In the genomic region with DNA sequence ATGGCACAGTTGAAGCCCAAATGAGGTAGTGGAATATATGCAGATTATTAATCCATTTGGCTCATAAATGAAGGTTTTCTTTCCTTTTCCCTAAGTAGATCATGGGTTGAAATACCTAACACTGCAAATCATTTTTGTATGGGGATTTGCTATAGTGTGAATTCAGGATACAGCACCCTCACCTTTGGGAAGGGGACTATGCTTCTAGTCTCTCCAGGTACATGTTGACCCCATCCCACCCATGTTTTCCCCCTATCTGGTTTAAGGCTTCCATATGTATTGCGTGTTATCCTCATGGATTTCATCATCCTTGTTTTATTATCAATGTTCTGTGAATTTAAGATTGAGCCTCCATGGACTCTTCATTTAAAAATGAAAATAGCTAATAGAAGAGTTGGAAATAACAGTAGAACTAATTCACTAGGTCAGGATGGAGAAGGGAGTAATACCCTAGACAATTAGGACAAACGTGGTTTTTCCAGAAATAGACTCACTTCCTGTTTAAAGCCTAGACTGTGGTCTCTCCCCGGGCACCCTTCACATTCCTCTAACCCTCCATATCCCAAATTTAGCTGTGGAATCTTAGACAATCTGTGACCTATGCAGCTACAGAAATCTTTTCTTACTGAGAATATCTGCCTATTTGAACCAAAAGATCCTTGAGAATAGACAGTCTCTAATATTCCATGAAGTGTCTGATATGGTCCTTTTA, we compare ENCODE assay signal across 11 cellular contexts. TPM values are rescaled to one million over a fixed set of nuclear protein-coding genes. Genes with fewer than 3 reads are reported as not detected.
DNase-seq lines count a peak whose midpoint lies in the region; ATAC-seq and TF ChIP-seq lines count a peak whose summit lies in the region.
"Had no signal": no experiment of that assay in that cellular context is flagged by ENCODE, and none has a peak within 500 bp of the region (broad histone marks: within the 10 kb centered on the region; RNA-seq: fewer than 3 reads in every experiment).

No MANE protein-coding gene starts in this region.

- no peaks in the 10 kb centered on the region for H3K9me3 Mint-ChIP-seq in natural killer cell treated with Interleukin-12 subunit alpha and Interleukin-12 subunit beta and Interleukin-15 and Interleukin-18, amount 100 ng/mL, for 72 hours

- intact Hi-C loops in body of pancreas (cut with DNase I) = no loop called here

- H3K27ac Mint-ChIP-seq in natural killer cell treated with Interleukin-12 subunit alpha and Interleukin-12 subunit beta and Interleukin-15 and Interleukin-18, amount 100 ng/mL, for 72 hours = peak overlapping the region; percentile 73 to 88

- no peak for ATAC-seq in natural killer cell treated with Interleukin-12 subunit alpha and Interleukin-12 subunit beta and Interleukin-15 and Interleukin-18, amount 100 ng/mL, for 72 hours
- ATAC-seq in body of pancreas = no peak
- ATAC-seq: PC-3 had no signal

- H3K36me3 ChIP-seq in adipocyte (ENCODE audit: control insufficient read depth, insufficient read depth, low read length, severe bottlenecking) (no peaks in the 10 kb centered on the region), body of pancreas (replicated peaks in 1 of 2; ENCODE audit: insufficient read depth in 1 of 2, low read depth in 2 of 2) (no peaks in the 10 kb centered on the region)

- H3K4me3 Mint-ChIP-seq in natural killer cell treated with Interleukin-12 subunit alpha and Interleukin-12 subunit beta and Interleukin-15 and Interleukin-18, amount 100 ng/mL, for 72 hours = peak overlapping the region; percentile 79

- no peak for TF ChIP-seq POLR2A in body of pancreas (IDR thresholded peaks at IDR 0.05)

- H3K9ac ChIP-seq in adipocyte (ENCODE audit: low read length) = peak overlapping the region; percentile 2

- peak overlapping the region; percentile 3 for H3K4me3 ChIP-seq in adipocyte (ENCODE audit: low read length)
- H3K4me3 ChIP-seq in body of pancreas = no peak overlapping the region

- no peak for TF ChIP-seq CTCF in body of pancreas (IDR thresholded peaks at IDR 0.05)

- H3K4me1 ChIP-seq in adipocyte (ENCODE audit: control insufficient read depth, insufficient read depth, low read length) (peaks cover 30% of the 10 kb centered on the region), body of pancreas (no peaks in the 10 kb centered on the region)

- H3K4me1 Mint-ChIP-seq in natural killer cell treated with Interleukin-12 subunit alpha and Interleukin-12 subunit beta and Interleukin-15 and Interleukin-18, amount 100 ng/mL, for 72 hours (ENCODE audit: low read depth in 2 of 2) = peaks cover 38 to 78% of the 10 kb centered on the region in 2 donors

- H3K36me3 Mint-ChIP-seq in natural killer cell treated with Interleukin-12 subunit alpha and Interleukin-12 subunit beta and Interleukin-15 and Interleukin-18, amount 100 ng/mL, for 72 hours = peaks cover 13% of the 10 kb centered on the region

- 55 to 64% methylated on average over 3 of the region's 3 CpGs for WGBS in body of pancreas, 2 donors

- DNase-seq in Daoy (ENCODE audit: low read depth) (peak; percentile 50), HCEC 1CT (peak; percentile 69), adipocyte (ENCODE audit: low read depth) (no peak), NCI-H146 treated with DMSO at 0.1 percent for 48 hours (lab: John Stamatoyannopoulos, UW; ENCODE audit: unreplicated experiment) (no peak), body of pancreas (no peak), NOMO-1 treated with DMSO at 0.1 percent for 48 hours (lab: John Stamatoyannopoulos, UW; ENCODE audit: unreplicated experiment) (no peak)
- DNase-seq in natural killer cell treated with Interleukin-12 subunit alpha and Interleukin-12 subunit beta and Interleukin-15 and Interleukin-18, amount 100 ng/mL, for 72 hours (ENCODE audit: low spot score) = no peak
- DNase-seq: activated CD4-positive, alpha-beta T cell treated with anti-CD3 and anti-CD28 coated beads, Interleukin-2, amount 50 U/mL, for 48 hours; dermis blood vessel endothelial cell; NCI-H146; PC-3 had no signal

- H3K9me3 ChIP-seq in adipocyte (ENCODE audit: control insufficient read depth, low read length) (no peaks in the 10 kb centered on the region), body of pancreas (no peaks in the 10 kb centered on the region)

- H3K27ac ChIP-seq in body of pancreas = no peak overlapping the region

- H3K27me3 ChIP-seq in adipocyte (replicated peaks; ENCODE audit: control insufficient read depth, insufficient read depth, low read length) (no peaks in the 10 kb centered on the region), body of pancreas (no peaks in the 10 kb centered on the region)

- H3K27me3 Mint-ChIP-seq in natural killer cell treated with Interleukin-12 subunit alpha and Interleukin-12 subunit beta and Interleukin-15 and Interleukin-18, amount 100 ng/mL, for 72 hours = no peaks in the 10 kb centered on the region

RNA-seq across cellular contexts. Expression of a gene that starts 56.5 kb away (rescaled TPM):
- 353 and 470 TPM in 2 replicates for total RNA-seq in Daoy (2014; rRNA removed; shearing (Covaris generic))
- total RNA-seq in natural killer cell treated with Interleukin-12 subunit alpha and Interleukin-12 subunit beta and Interleukin-15 and Interleukin-18, amount 100 ng/mL, for 72 hours = 100 to 1,000 TPM; 147 to 221 TPM
- 100 to 1,000 TPM in 1 of 2 donors, 10 to 100 TPM in 1; 91.3 to 104 TPM for total RNA-seq in body of pancreas

Comparison
In these comparisons a context has a peak if more than half of its experiments do, and no peak if none do; other contexts are left out.
1. DNase-seq: peak in Daoy (single experiment) and HCEC 1CT (single experiment); none in adipocyte (single experiment), natural killer cell treated with Interleukin-12 subunit alpha and Interleukin-12 subunit beta and Interleukin-15 and Interleukin-18, amount 100 ng/mL, for 72 hours (single experiment), NCI-H146 treated with DMSO at 0.1 percent for 48 hours (single experiment), body of pancreas (0 of 4) and NOMO-1 treated with DMSO at 0.1 percent for 48 hours (single experiment).